In the genomic region with DNA sequence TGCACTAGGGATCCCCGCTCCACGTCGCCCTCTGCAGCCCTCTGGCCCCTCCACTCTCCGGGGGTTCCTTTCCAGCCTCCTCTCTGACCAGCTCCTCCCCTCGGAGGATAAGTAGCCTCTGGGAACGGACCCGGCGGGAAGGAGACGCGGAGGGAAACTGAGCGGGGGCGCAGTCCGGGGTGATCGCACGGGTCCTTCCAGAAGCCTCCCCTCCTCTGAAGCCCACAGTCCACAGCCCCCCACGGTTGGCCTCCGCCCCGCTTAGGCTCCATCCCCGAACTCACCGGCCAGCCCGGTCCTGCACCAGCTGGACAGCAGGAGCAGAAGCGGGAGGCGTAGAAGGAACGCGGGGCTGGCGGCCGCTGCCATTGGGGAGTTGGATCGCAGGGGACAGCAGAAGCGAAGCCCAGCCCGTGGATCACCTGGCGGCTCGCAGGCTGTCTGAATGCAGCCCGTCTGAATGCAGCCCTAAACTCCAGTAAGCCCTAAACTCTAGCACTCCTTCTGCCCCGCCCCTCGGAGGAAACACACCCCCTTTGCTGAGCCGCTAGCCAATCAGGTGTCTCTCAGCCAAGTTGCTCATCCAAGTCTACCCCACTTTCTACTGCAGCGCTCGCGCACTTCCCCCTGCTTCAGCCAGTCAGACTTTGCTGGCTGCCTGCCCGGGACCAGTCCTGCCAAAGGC, we compare ENCODE assay signal across 8 cellular contexts. TPM values are rescaled to one million over a fixed set of nuclear protein-coding genes. Genes with fewer than 3 reads are reported as not detected.
DNase-seq lines count a peak whose midpoint lies in the region; ATAC-seq and TF ChIP-seq lines count a peak whose summit lies in the region.

Gene RAET1G (minus strand): TSS at position 480 of the 685 bp plus-strand sequence. CDS start 111 bp downstream, at position 369.

- DNase-seq in KBM-7 = peak; percentile 95
- peak; percentile 73 for DNase-seq in SK-N-DZ (ENCODE audit: low spot score)
- peak; percentile 93 for DNase-seq in activated naive CD4-positive, alpha-beta T cell treated with anti-CD3 and anti-CD28 coated beads, Interleukin-2, amount 10 ng/mL, durations not matched to agents 7 days and 5 days
- DNase-seq in neural crest cell (ENCODE audit: low read depth, low spot score) = peak; percentile 74
- DNase-seq in stimulated activated naive CD4-positive, alpha-beta T cell (lab: John Stamatoyannopoulos, UW) = peak; percentile 65 to 82 (median 76)

- H3K9me2 ChIP-seq in DOHH2 (replicated peaks; ENCODE audit: control insufficient read depth, low read length) = no peaks in the 10 kb centered on the region

- peaks cover 89% of the 10 kb centered on the region for H3K27me3 Mint-ChIP-seq in activated naive CD4-positive, alpha-beta T cell treated with anti-CD3 and anti-CD28 coated beads, Interleukin-2, amount 10 ng/mL, durations not matched to agents 7 days and 5 days
- H3K27me3 Mint-ChIP-seq in neural crest cell (ENCODE audit: low read depth) = peaks cover 87% of the 10 kb centered on the region

- no peaks in the 10 kb centered on the region for H3K9me3 ChIP-seq in DOHH2 (ENCODE audit: control insufficient read depth, insufficient read depth, low read length)
- H3K9me3 ChIP-seq in gastroesophageal sphincter = no peaks in the 10 kb centered on the region

- H3K27ac Mint-ChIP-seq in activated naive CD4-positive, alpha-beta T cell treated with anti-CD3 and anti-CD28 coated beads, Interleukin-2, amount 10 ng/mL, durations not matched to agents 7 days and 5 days = no peak within 1 kb of the TSS
- no peak within 1 kb of the TSS for H3K27ac Mint-ChIP-seq in neural crest cell (ENCODE audit: unreplicated experiment)

- H3K4me3 ChIP-seq in DOHH2 (ENCODE audit: low read length) (peak within 1 kb of the TSS; percentile 37), gastroesophageal sphincter (peak within 1 kb of the TSS; percentile 24 to 57)

- ATAC-seq in gastroesophageal sphincter (peak; percentile 93), GM19395 (IDR thresholded peaks at IDR 0.05; ENCODE audit: unreplicated experiment) (no peak)

- H4K20me1 ChIP-seq in DOHH2 (ENCODE audit: control insufficient read depth, insufficient read depth, low read depth, low read length) = no peaks in the 10 kb centered on the region

- H3K4me3 Mint-ChIP-seq in activated naive CD4-positive, alpha-beta T cell treated with anti-CD3 and anti-CD28 coated beads, Interleukin-2, amount 10 ng/mL, durations not matched to agents 7 days and 5 days = peak within 1 kb of the TSS; percentile 73
- H3K4me3 Mint-ChIP-seq in neural crest cell = peak within 1 kb of the TSS; percentile 90

- H3K27ac ChIP-seq in DOHH2 (ENCODE audit: low read depth, low read length) (no peak within 1 kb of the TSS), gastroesophageal sphincter (peak within 1 kb of the TSS in 2 of 4 donors; percentile 39 to 61)

- no peaks in the 10 kb centered on the region for H3K9me3 Mint-ChIP-seq in activated naive CD4-positive, alpha-beta T cell treated with anti-CD3 and anti-CD28 coated beads, Interleukin-2, amount 10 ng/mL, durations not matched to agents 7 days and 5 days
- no peaks in the 10 kb centered on the region for H3K9me3 Mint-ChIP-seq in neural crest cell

- H3K36me3 Mint-ChIP-seq in activated naive CD4-positive, alpha-beta T cell treated with anti-CD3 and anti-CD28 coated beads, Interleukin-2, amount 10 ng/mL, durations not matched to agents 7 days and 5 days = no peaks in the 10 kb centered on the region
- no peaks in the 10 kb centered on the region for H3K36me3 Mint-ChIP-seq in neural crest cell (ENCODE audit: low read depth)

- H3K4me2 ChIP-seq in DOHH2 (ENCODE audit: low read length) = peak within 1 kb of the TSS; percentile 56

- no peaks in the 10 kb centered on the region for H3K79me2 ChIP-seq in DOHH2 (ENCODE audit: control insufficient read depth, low read length)

- no peaks in the 10 kb centered on the region for H3F3A ChIP-seq in DOHH2 (ENCODE audit: control insufficient read depth, insufficient read depth)

- in situ Hi-C loops in KBM-7 (cut with MboI; ENCODE audit: low pct_unique_long_range_greater_than_20kb, low sequenced_read_pairs) = no loop called here

- H3K36me3 ChIP-seq in DOHH2 (ENCODE audit: control insufficient read depth, low read length) (no peaks in the 10 kb centered on the region), gastroesophageal sphincter (no peaks in the 10 kb centered on the region)

- CTCF ChIA-PET in activated naive CD4-positive, alpha-beta T cell treated with anti-CD3 and anti-CD28 coated beads, Interleukin-2, amount 10 ng/mL, durations not matched to agents 7 days and 5 days (lab: Charles Lee) = no interaction called here

- H3K4me1 ChIP-seq in DOHH2 (ENCODE audit: control insufficient read depth, low read length) = peaks cover 20% of the 10 kb centered on the region
- peaks cover 0 to 35% (median 17%) of the 10 kb centered on the region in 3 donors for H3K4me1 ChIP-seq in gastroesophageal sphincter

- peaks cover 33% of the 10 kb centered on the region for H3K4me1 Mint-ChIP-seq in activated naive CD4-positive, alpha-beta T cell treated with anti-CD3 and anti-CD28 coated beads, Interleukin-2, amount 10 ng/mL, durations not matched to agents 7 days and 5 days
- H3K4me1 Mint-ChIP-seq in neural crest cell = peaks cover 17% of the 10 kb centered on the region

- WGBS in gastroesophageal sphincter (ENCODE audit: low coverage in 1 of 2), 2 donors = 0% methylated on average over 4 to 9 of the region's 40 CpGs

- TF ChIP-seq POLR2A in gastroesophageal sphincter (IDR thresholded peaks at IDR 0.05) = no peak

- TF ChIP-seq CTCF in DOHH2 (IDR thresholded peaks at IDR 0.05; ENCODE audit: low read depth, low read length, poor library complexity, severe bottlenecking) (no peak), gastroesophageal sphincter (IDR thresholded peaks at IDR 0.05) (no peak), neural crest cell (conservative IDR thresholded peaks at IDR 0.05) (no peak)

- H3K27me3 ChIP-seq in DOHH2 (ENCODE audit: control insufficient read depth, low read length) = peaks cover 58% of the 10 kb centered on the region
- no peaks in the 10 kb centered on the region for H3K27me3 ChIP-seq in gastroesophageal sphincter

- no peak for TF ChIP-seq EP300 in gastroesophageal sphincter (IDR thresholded peaks at IDR 0.05)

RNA-seq across cellular contexts. Expression of gene RAET1G, which starts in this region (rescaled TPM):
- polyA plus RNA-seq in SK-N-DZ (2014; cell fraction: cytosol; rRNA removed) = 0.17 and 0.23 TPM in 2 replicates
- polyA plus RNA-seq in SK-N-DZ (2014; cell fraction: nucleus; rRNA removed) = not detected in 2 replicates
- total RNA-seq in gastroesophageal sphincter (1 to 10 TPM in 1 of 4 donors, not detected in 3; 1.4 TPM), neural crest cell (not detected in 2 replicates)

Comparison
In these comparisons a context has a peak if more than half of its experiments do, and no peak if none do; other contexts are left out.
1. Peak in DNase-seq in neural crest cell; RNA of the gene not detected or under 1 TPM.